ENCODE assay signal across 23 cellular contexts in the genomic region with DNA sequence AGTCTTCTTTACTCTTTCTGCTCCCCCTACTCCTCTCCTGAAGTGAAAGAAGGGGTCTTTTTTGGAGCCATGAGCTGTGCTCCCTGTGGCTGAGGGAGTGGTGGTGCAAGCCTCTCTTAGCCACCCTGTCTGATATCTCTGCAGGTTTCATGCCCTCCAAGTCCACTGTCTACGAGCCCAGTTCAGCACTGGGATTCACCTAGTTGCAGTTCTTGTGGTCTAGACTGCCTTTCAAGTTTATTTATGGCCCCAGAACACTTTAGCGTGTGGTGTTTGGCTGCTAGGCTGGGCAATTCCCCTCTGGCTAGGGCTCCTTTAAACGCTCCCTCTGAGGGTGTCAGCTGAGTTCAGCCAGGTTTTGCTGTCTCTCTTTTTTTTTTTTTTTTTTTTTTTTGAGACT.
DNase-seq lines count a peak whose midpoint lies in the region; ATAC-seq, FAIRE-seq and TF ChIP-seq lines count a peak whose summit lies in the region.
"Had no signal": no experiment of that assay in that cellular context is flagged by ENCODE, and none has a peak within 500 bp of the region (broad histone marks: within the 10 kb centered on the region; RNA-seq: fewer than 3 reads in every experiment).

No MANE protein-coding gene starts in this region.

- no peak overlapping the region for H2BK20ac ChIP-seq in H1 (ENCODE audit: low read length)

- H2BK15ac ChIP-seq in H1 (ENCODE audit: low read length): 0 out of 2 replicates have a peak overlapping the region, but pooled peaks have one; percentile 29

- H3F3A ChIP-seq in MM.1S (ENCODE audit: insufficient read depth, low read length): peaks cover 9% of the 10 kb centered on the region

- 97% methylated on average over 2 of the region's 3 CpGs; no CpG with 5 or more reads in 1 of the 2 experiments for WGBS in H1 (ENCODE audit: extremely low coverage in 1 of 2, insufficient coverage in 1 of 2, insufficient read length in 1 of 2, insufficient replicate concordance in 2 of 2, low coverage in 1 of 2, low lambda C conversion rate in 2 of 2, missing lambda C conversion rate in 1 of 2), 2 experiments

- H3K27ac ChIP-seq in MM.1S (ENCODE audit: low read length): peak overlapping the region; percentile 53; the same call in 1 of the 2 replicates
- no peak overlapping the region for H3K27ac ChIP-seq in H1 (ENCODE audit: low read depth, low read length)
- H3K27ac ChIP-seq: HL-60 had no signal

- H3K9me3 Mint-ChIP-seq in stimulated activated memory B cell treated with anti-CD40 and anti-IgM and Interleukin-4, amounts not matched to agents 10 μg/mL and 1 μg/mL and 100 μg/mL, for 72 hours: peaks cover 23% of the 10 kb centered on the region
- H3K9me3 Mint-ChIP-seq in activated T-helper 1 cell treated with anti-CD3 and anti-CD28 coated beads, Interleukin-12 subunit alpha, Interleukin-12 subunit beta, Interleukin-2, Interleukin-4 antibody, amounts not matched to agents 30 ng/mL and 10 ng/mL and 1 ng/mL, durations not matched to agents 14 hours and 24 hours and 36 hours: peaks cover 21% of the 10 kb centered on the region

- H3K4me3 ChIP-seq in MM.1S (ENCODE audit: low read length) (no peak overlapping the region), H1 (ENCODE audit: extremely low read depth in 1 of 4, insufficient read depth in 2 of 4, low read depth in 3 of 4, low read length in 4 of 4) (no peak overlapping the region)
- H3K4me3 ChIP-seq: HAP-1 had no signal

- H3K4me1 ChIP-seq in MM.1S (ENCODE audit: low read length) (peaks cover 12% of the 10 kb centered on the region), H1 (replicated peaks in 1 of 4; ENCODE audit: control insufficient read depth in 3 of 4, insufficient read depth in 4 of 4, low read length in 3 of 4) (no peaks in the 10 kb centered on the region)
- H3K4me1 ChIP-seq: BE2C, HAP-1 had no signal

- no peaks in the 10 kb centered on the region for H3K4me1 Mint-ChIP-seq in stimulated activated memory B cell treated with anti-CD40 and anti-IgM and Interleukin-4, amounts not matched to agents 10 μg/mL and 1 μg/mL and 100 μg/mL, for 72 hours
- H3K4me1 Mint-ChIP-seq in activated T-helper 1 cell treated with anti-CD3 and anti-CD28 coated beads, Interleukin-12 subunit alpha, Interleukin-12 subunit beta, Interleukin-2, Interleukin-4 antibody, amounts not matched to agents 30 ng/mL and 10 ng/mL and 1 ng/mL, durations not matched to agents 14 hours and 24 hours and 36 hours (ENCODE audit: low read depth): no peaks in the 10 kb centered on the region
- H3K4me1 Mint-ChIP-seq: CD8-positive, alpha-beta memory T cell had no signal

- H3K79me2 ChIP-seq in MM.1S (ENCODE audit: low read length): no peaks in the 10 kb centered on the region
- no peaks in the 10 kb centered on the region for H3K79me2 ChIP-seq in H1 (ENCODE audit: control insufficient read depth in 1 of 2, insufficient read depth in 2 of 2, low read length in 2 of 2)

- peak; percentile 93 for DNase-seq in MM.1S
- no peak for DNase-seq in H1 (ENCODE audit: low read depth in 1 of 2, low spot score in 2 of 2)
- peak; percentile 60 for DNase-seq in mesenteric fat pad (ENCODE audit: low spot score)
- no peak for DNase-seq in activated T-helper 1 cell treated with anti-CD3 and anti-CD28 coated beads, Interleukin-12 subunit alpha, Interleukin-12 subunit beta, Interleukin-2, Interleukin-4 antibody, amounts not matched to agents 30 ng/mL and 10 ng/mL and 1 ng/mL, durations not matched to agents 14 hours and 24 hours and 36 hours (ENCODE audit: low spot score)
- no peak for DNase-seq in stimulated activated CD4-positive, alpha-beta T cell treated with anti-CD3 and anti-CD28 coated beads, Interleukin-4, amount 100 ng/mL, for 1 hour
- no peak for DNase-seq in stimulated activated CD8-positive, alpha-beta memory T cell treated with anti-CD3 and anti-CD28 coated beads, Interleukin-4, amount 100 ng/mL, for 48 hours
- DNase-seq: ACHN; BE2C; C1 segment of cervical spinal cord; CD4-positive, CD25-positive, alpha-beta regulatory T cell; CD8-positive, alpha-beta memory T cell; COR-L47; DMS 273 treated with DMSO at 0.1 percent for 48 hours; DMS53; DND-41; EL had no signal

- no peaks in the 10 kb centered on the region for H3K27me3 Mint-ChIP-seq in stimulated activated memory B cell treated with anti-CD40 and anti-IgM and Interleukin-4, amounts not matched to agents 10 μg/mL and 1 μg/mL and 100 μg/mL, for 72 hours
- H3K27me3 Mint-ChIP-seq in activated T-helper 1 cell treated with anti-CD3 and anti-CD28 coated beads, Interleukin-12 subunit alpha, Interleukin-12 subunit beta, Interleukin-2, Interleukin-4 antibody, amounts not matched to agents 30 ng/mL and 10 ng/mL and 1 ng/mL, durations not matched to agents 14 hours and 24 hours and 36 hours (ENCODE audit: insufficient read depth): no peaks in the 10 kb centered on the region
- H3K27me3 Mint-ChIP-seq: CD4-positive, CD25-positive, alpha-beta regulatory T cell; CD8-positive, alpha-beta memory T cell had no signal

- no peak for TF ChIP-seq EP300 in H1 (IDR thresholded peaks at IDR 0.05; ENCODE audit: borderline replicate concordance in 1 of 2, low read depth in 2 of 2, low read length in 2 of 2)

- no peak overlapping the region for H2BK5ac ChIP-seq in H1 (ENCODE audit: low read depth, low read length)

- no peak overlapping the region for H2AK5ac ChIP-seq in H1 (ENCODE audit: low read depth, low read length)

- intact Hi-C loops in activated T-helper 1 cell treated with anti-CD3 and anti-CD28 coated beads, Interleukin-12 subunit alpha, Interleukin-12 subunit beta, Interleukin-2, Interleukin-4 antibody, amounts not matched to agents 30 ng/mL and 10 ng/mL and 1 ng/mL, durations not matched to agents 14 hours and 24 hours and 36 hours (cut with micrococcal nuclease): no loop called here

- peak; percentile 31 for ATAC-seq in stimulated activated memory B cell treated with anti-CD40 and anti-IgM and Interleukin-4, amounts not matched to agents 10 μg/mL and 1 μg/mL and 100 μg/mL, for 72 hours

- H4K20me1 ChIP-seq in MM.1S (ENCODE audit: insufficient read depth, low read length): no peaks in the 10 kb centered on the region
- H4K20me1 ChIP-seq in H1 (replicated peaks in 1 of 2; ENCODE audit: control insufficient read depth in 1 of 2, insufficient read depth in 2 of 2, low read length in 2 of 2): no peaks in the 10 kb centered on the region

- H4K8ac ChIP-seq in H1 (ENCODE audit: extremely low read depth, insufficient read depth, low read length): peak overlapping the region; percentile 68; the same call in 1 of the 2 replicates

- no peaks in the 10 kb centered on the region for H3K79me1 ChIP-seq in H1 (ENCODE audit: low read depth, low read length)

- H2BK120ac ChIP-seq in H1 (replicated peaks; ENCODE audit: low read depth, low read length): no peak overlapping the region

- H3K23me2 ChIP-seq in H1 (ENCODE audit: low read depth, low read length): no peaks in the 10 kb centered on the region

- no peaks in the 10 kb centered on the region for H3K36me3 Mint-ChIP-seq in stimulated activated memory B cell treated with anti-CD40 and anti-IgM and Interleukin-4, amounts not matched to agents 10 μg/mL and 1 μg/mL and 100 μg/mL, for 72 hours
- no peaks in the 10 kb centered on the region for H3K36me3 Mint-ChIP-seq in activated T-helper 1 cell treated with anti-CD3 and anti-CD28 coated beads, Interleukin-12 subunit alpha, Interleukin-12 subunit beta, Interleukin-2, Interleukin-4 antibody, amounts not matched to agents 30 ng/mL and 10 ng/mL and 1 ng/mL, durations not matched to agents 14 hours and 24 hours and 36 hours (ENCODE audit: low read depth)
- H3K36me3 Mint-ChIP-seq: CD4-positive, CD25-positive, alpha-beta regulatory T cell; CD8-positive, alpha-beta memory T cell had no signal

- no peak for FAIRE-seq in H1 (lab: Jason Lieb, UNC)
- FAIRE-seq: A204.1, G401.6, GM12891, GM19239 had no signal

- no peak overlapping the region for H3K23ac ChIP-seq in H1 (ENCODE audit: insufficient read length)

- TF ChIP-seq POLR2A in H1 (IDR thresholded peaks at IDR 0.05; ENCODE audit: control extremely low read depth in 1 of 2, low read depth in 2 of 2, low read length in 2 of 2): no peak

- H4K91ac ChIP-seq in H1 (replicated peaks; ENCODE audit: insufficient read length, low read length): no peak overlapping the region

- H2AFZ ChIP-seq in MM.1S (ENCODE audit: low read length) (no peak overlapping the region), H1 (ENCODE audit: low read length) (no peak overlapping the region)

- CTCF ChIA-PET in H1 (lab: Charles Lee; ENCODE audit: partially characterized antibody): interaction anchor here (0.6 kb wide), 1 partner anchor 506 kb away, joined by 6 read pairs; no protein-coding TSS in a partner anchor

- no peak overlapping the region for H3K27ac Mint-ChIP-seq in stimulated activated memory B cell treated with anti-CD40 and anti-IgM and Interleukin-4, amounts not matched to agents 10 μg/mL and 1 μg/mL and 100 μg/mL, for 72 hours
- H3K27ac Mint-ChIP-seq in activated T-helper 1 cell treated with anti-CD3 and anti-CD28 coated beads, Interleukin-12 subunit alpha, Interleukin-12 subunit beta, Interleukin-2, Interleukin-4 antibody, amounts not matched to agents 30 ng/mL and 10 ng/mL and 1 ng/mL, durations not matched to agents 14 hours and 24 hours and 36 hours: no peak overlapping the region
- H3K27ac Mint-ChIP-seq: CD4-positive, CD25-positive, alpha-beta regulatory T cell; CD8-positive, alpha-beta memory T cell had no signal

- H3K56ac ChIP-seq in H1 (replicated peaks; ENCODE audit: insufficient read length, low read depth, low read length): no peak overlapping the region

- no peak overlapping the region for H2BK12ac ChIP-seq in H1 (ENCODE audit: low read depth, low read length)

- no peak overlapping the region for H3K9ac ChIP-seq in MM.1S (ENCODE audit: low read length)
- H3K9ac ChIP-seq in H1 (replicated peaks in 1 of 4; ENCODE audit: extremely low read depth in 1 of 4, low read depth in 3 of 4, low read length in 3 of 4): no peak overlapping the region

- peak overlapping the region; percentile 59 for H3K4me2 ChIP-seq in MM.1S (ENCODE audit: low read depth, low read length)
- H3K4me2 ChIP-seq in H1 (ENCODE audit: insufficient read depth in 1 of 2, low read depth in 2 of 2, low read length in 2 of 2): no peak overlapping the region

- no peaks in the 10 kb centered on the region for H3K36me3 ChIP-seq in MM.1S (replicated peaks; ENCODE audit: insufficient read depth, low read length)
- no peaks in the 10 kb centered on the region for H3K36me3 ChIP-seq in H1 (ENCODE audit: control insufficient read depth in 2 of 4, insufficient read depth in 4 of 4, low read length in 3 of 4)
- H3K36me3 ChIP-seq: BE2C, HAP-1 had no signal

- H3K9me3 ChIP-seq in MM.1S (replicated peaks; ENCODE audit: insufficient read depth, low read length) (no peaks in the 10 kb centered on the region), H1 (ENCODE audit: insufficient read depth in 2 of 2, low read depth in 1 of 2, low read length in 1 of 2) (peaks cover 7% of the 10 kb centered on the region in 2 experiments; a peak in 1 of 4 replicates)
- H3K9me3 ChIP-seq: BE2C, HAP-1 had no signal

- POLR2A ChIA-PET in H1 (lab: Charles Lee; ENCODE audit: partially characterized antibody): no interaction called here

- no peaks in the 10 kb centered on the region for H3K9me2 ChIP-seq in MM.1S (replicated peaks; ENCODE audit: insufficient read depth, low read length)

- no peaks in the 10 kb centered on the region for H3K27me3 ChIP-seq in MM.1S (replicated peaks; ENCODE audit: insufficient read depth, low read length)
- H3K27me3 ChIP-seq in H1 (replicated peaks in 1 of 4; ENCODE audit: control insufficient read depth in 3 of 4, extremely low read depth in 1 of 4, insufficient read depth in 3 of 4, low read length in 3 of 4): no peaks in the 10 kb centered on the region
- H3K27me3 ChIP-seq: BE2C had no signal

- H3K4ac ChIP-seq in H1 (replicated peaks; ENCODE audit: insufficient read length, low read depth, low read length): peak overlapping the region; percentile 69

- no peak for TF ChIP-seq CTCF in MM.1S (IDR thresholded peaks at IDR 0.05; ENCODE audit: low read length)
- no peak for TF ChIP-seq CTCF in H1 (IDR thresholded peaks at IDR 0.05; ENCODE audit: control extremely low read depth in 1 of 3, insufficient read depth in 1 of 3, low read depth in 1 of 3, low read length in 3 of 3)

- TF ChIP-seq RAD21 in H1 (IDR thresholded peaks at IDR 0.05 in 1 of 2, conservative IDR thresholded peaks at IDR 0.05 in 1 of 2; ENCODE audit: low read depth in 2 of 2, low read length in 2 of 2): no peak

- H4K5ac ChIP-seq in H1 (ENCODE audit: insufficient read length, low read depth, low read length): no peak overlapping the region

- H3K14ac ChIP-seq in H1 (ENCODE audit: insufficient read length): no peak overlapping the region

- no peak overlapping the region for H3K4me3 Mint-ChIP-seq in stimulated activated memory B cell treated with anti-CD40 and anti-IgM and Interleukin-4, amounts not matched to agents 10 μg/mL and 1 μg/mL and 100 μg/mL, for 72 hours
- H3K4me3 Mint-ChIP-seq in activated T-helper 1 cell treated with anti-CD3 and anti-CD28 coated beads, Interleukin-12 subunit alpha, Interleukin-12 subunit beta, Interleukin-2, Interleukin-4 antibody, amounts not matched to agents 30 ng/mL and 10 ng/mL and 1 ng/mL, durations not matched to agents 14 hours and 24 hours and 36 hours: no peak overlapping the region
- H3K4me3 Mint-ChIP-seq: CD4-positive, CD25-positive, alpha-beta regulatory T cell; CD8-positive, alpha-beta memory T cell had no signal

- no peak overlapping the region; the same call in 1 of the 2 replicates for H3K18ac ChIP-seq in H1 (ENCODE audit: extremely low read depth, low read length)

Comparison
In these comparisons a context has a peak if more than half of its experiments do, and no peak if none do; other contexts are left out.
1. DNase-seq: peak in MM.1S (single experiment) and mesenteric fat pad (single experiment); none in H1 (0 of 2), activated T-helper 1 cell treated with anti-CD3 and anti-CD28 coated beads, Interleukin-12 subunit alpha, Interleukin-12 subunit beta, Interleukin-2, Interleukin-4 antibody, amounts not matched to agents 30 ng/mL and 10 ng/mL and 1 ng/mL, durations not matched to agents 14 hours and 24 hours and 36 hours (single experiment), stimulated activated CD4-positive, alpha-beta T cell treated with anti-CD3 and anti-CD28 coated beads, Interleukin-4, amount 100 ng/mL, for 1 hour (single experiment) and stimulated activated CD8-positive, alpha-beta memory T cell treated with anti-CD3 and anti-CD28 coated beads, Interleukin-4, amount 100 ng/mL, for 48 hours (single experiment).